4 cellular contexts compared by ENCODE assay signal in genomic region chr1:110348050-110348449, GRCh38.
A peak's percentile ranks its signal among the peaks of the same experiment; 100 is the strongest.
TF ChIP-seq lines count a peak whose summit lies in the region.

No MANE protein-coding gene starts in this region.

TF ChIP-seq in SK-N-SH, 30 proteins besides CTCF, POLR2A, EP300 and RAD21:
- TF ChIP-seq FOSL2 (IDR thresholded peaks at IDR 0.05; ENCODE audit: borderline replicate concordance, low read depth) (no peak), FOXM1 (IDR thresholded peaks at IDR 0.05; ENCODE audit: low read depth) (no peak), PBX3 (IDR thresholded peaks at IDR 0.05) (no peak), TAF1 (IDR thresholded peaks at IDR 0.05; ENCODE audit: borderline replicate concordance, low read depth, low read length) (no peak), RFX5 (IDR thresholded peaks at IDR 0.05; ENCODE audit: low read length) (no peak), RCOR1 (IDR thresholded peaks at IDR 0.05; ENCODE audit: low read length) (no peak), TEAD4 (IDR thresholded peaks at IDR 0.05; ENCODE audit: borderline replicate concordance, insufficient read depth) (no peak), CHD2 (IDR thresholded peaks at IDR 0.05; ENCODE audit: low read length, partially characterized antibody) (no peak), IRF3 (IDR thresholded peaks at IDR 0.05; ENCODE audit: low read depth, low read length) (no peak), SMC3 (IDR thresholded peaks at IDR 0.05; ENCODE audit: low read depth, low read length) (no peak), USF1 (IDR thresholded peaks at IDR 0.05; ENCODE audit: borderline replicate concordance, low read depth) (no peak)

TF ChIP-seq in SK-N-SH treated with all-trans-retinoic acid at 6 μM for 48 hours, 23 proteins besides CTCF, POLR2A, EP300 and RAD21:
- TF ChIP-seq PPARA (CRISPR knock-in tag; IDR thresholded peaks at IDR 0.05; ENCODE audit: borderline replicate concordance) (no peak), ZNF565 (CRISPR knock-in tag; conservative IDR thresholded peaks at IDR 0.05; ENCODE audit: low read depth) (no peak)
TF ChIP-seq in SK-N-SH treated with all-trans-retinoic acid at 6 μM for 48 hours: peak in this region for 0.

TF ChIP-seq in HEK293, 187 proteins besides CTCF, POLR2A, EP300 and RAD21:
- TF ChIP-seq, protein P1, sequence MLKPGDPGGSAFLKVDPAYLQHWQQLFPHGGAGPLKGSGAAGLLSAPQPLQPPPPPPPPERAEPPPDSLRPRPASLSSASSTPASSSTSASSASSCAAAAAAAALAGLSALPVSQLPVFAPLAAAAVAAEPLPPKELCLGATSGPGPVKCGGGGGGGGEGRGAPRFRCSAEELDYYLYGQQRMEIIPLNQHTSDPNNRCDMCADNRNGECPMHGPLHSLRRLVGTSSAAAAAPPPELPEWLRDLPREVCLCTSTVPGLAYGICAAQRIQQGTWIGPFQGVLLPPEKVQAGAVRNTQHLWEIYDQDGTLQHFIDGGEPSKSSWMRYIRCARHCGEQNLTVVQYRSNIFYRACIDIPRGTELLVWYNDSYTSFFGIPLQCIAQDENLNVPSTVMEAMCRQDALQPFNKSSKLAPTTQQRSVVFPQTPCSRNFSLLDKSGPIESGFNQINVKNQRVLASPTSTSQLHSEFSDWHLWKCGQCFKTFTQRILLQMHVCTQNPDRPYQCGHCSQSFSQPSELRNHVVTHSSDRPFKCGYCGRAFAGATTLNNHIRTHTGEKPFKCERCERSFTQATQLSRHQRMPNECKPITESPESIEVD (tag by site-specific recombination; IDR thresholded peaks at IDR 0.05): peak; percentile 69
- TF ChIP-seq REPIN1 (tag by site-specific recombination; IDR thresholded peaks at IDR 0.05; ENCODE audit: low read depth): no peak

TF ChIP-seq in GM12878, 131 proteins besides CTCF, POLR2A, EP300 and RAD21:
- TF ChIP-seq, protein P2, sequence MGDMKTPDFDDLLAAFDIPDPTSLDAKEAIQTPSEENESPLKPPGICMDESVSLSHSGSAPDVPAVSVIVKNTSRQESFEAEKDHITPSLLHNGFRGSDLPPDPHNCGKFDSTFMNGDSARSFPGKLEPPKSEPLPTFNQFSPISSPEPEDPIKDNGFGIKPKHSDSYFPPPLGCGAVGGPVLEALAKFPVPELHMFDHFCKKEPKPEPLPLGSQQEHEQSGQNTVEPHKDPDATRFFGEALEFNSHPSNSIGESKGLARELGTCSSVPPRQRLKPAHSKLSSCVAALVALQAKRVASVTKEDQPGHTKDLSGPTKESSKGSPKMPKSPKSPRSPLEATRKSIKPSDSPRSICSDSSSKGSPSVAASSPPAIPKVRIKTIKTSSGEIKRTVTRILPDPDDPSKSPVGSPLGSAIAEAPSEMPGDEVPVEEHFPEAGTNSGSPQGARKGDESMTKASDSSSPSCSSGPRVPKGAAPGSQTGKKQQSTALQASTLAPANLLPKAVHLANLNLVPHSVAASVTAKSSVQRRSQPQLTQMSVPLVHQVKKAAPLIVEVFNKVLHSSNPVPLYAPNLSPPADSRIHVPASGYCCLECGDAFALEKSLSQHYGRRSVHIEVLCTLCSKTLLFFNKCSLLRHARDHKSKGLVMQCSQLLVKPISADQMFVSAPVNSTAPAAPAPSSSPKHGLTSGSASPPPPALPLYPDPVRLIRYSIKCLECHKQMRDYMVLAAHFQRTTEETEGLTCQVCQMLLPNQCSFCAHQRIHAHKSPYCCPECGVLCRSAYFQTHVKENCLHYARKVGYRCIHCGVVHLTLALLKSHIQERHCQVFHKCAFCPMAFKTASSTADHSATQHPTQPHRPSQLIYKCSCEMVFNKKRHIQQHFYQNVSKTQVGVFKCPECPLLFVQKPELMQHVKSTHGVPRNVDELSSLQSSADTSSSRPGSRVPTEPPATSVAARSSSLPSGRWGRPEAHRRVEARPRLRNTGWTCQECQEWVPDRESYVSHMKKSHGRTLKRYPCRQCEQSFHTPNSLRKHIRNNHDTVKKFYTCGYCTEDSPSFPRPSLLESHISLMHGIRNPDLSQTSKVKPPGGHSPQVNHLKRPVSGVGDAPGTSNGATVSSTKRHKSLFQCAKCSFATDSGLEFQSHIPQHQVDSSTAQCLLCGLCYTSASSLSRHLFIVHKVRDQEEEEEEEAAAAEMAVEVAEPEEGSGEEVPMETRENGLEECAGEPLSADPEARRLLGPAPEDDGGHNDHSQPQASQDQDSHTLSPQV (IDR thresholded peaks at IDR 0.05): no peak
- peak; percentile 81 for TF ChIP-seq ZNF24 (IDR thresholded peaks at IDR 0.05)
- no peak for TF ChIP-seq SKIL (IDR thresholded peaks at IDR 0.05; ENCODE audit: low read depth, poor library complexity, severe bottlenecking)
